22 cellular contexts compared by ENCODE assay signal in the genomic region with DNA sequence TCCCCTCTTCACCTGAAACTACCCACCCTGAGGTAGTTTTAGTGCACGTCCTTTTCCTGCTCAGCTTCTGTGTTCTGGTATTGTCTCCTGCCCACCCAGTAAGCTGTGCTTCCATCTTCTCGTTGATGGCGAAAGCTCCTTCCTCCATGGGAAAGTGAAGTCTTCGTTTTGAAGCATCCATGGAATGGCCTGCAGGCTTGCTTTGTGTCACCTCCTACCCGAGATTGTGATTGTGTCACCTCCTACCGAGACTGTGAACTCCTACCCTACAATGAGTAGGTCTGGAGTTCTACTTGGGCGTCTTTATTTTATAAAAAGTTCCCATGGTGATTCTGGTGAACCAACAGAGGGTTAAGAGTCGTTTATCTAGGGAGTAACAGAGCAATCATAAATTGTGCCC.
"Had no signal": no experiment of that assay in that cellular context is flagged by ENCODE, and none has a peak within 500 bp of the region (broad histone marks: within the 10 kb centered on the region; RNA-seq: fewer than 3 reads in every experiment).

No MANE protein-coding gene starts in this region.

- H3K27ac ChIP-seq: epithelial cell of prostate, esophagus muscularis mucosa, gastrocnemius medialis, heart right ventricle, psoas muscle, right lobe of liver, testis had no signal

- H3K4me1 Mint-ChIP-seq: nephron; stimulated activated naive CD8-positive, alpha-beta T cell treated with anti-CD3 and anti-CD28 coated beads, Interleukin-15, amount 100 ng/mL, for 72 hours had no signal

- H3K27me3 Mint-ChIP-seq: dendritic cell treated with granulocyte-macrophage colony-stimulating factor and Interleukin-4, amounts not matched to agents 40 ng/mL and 50 ng/mL, for 4 days; effector memory CD8-positive, alpha-beta T cell; naive B cell; stimulated activated naive B cell treated with anti-CD40 and anti-IgM and Interleukin-4, amounts not matched to agents 10 μg/mL and 1 μg/mL and 100 μg/mL, for 72 hours; stimulated activated naive CD8-positive, alpha-beta T cell treated with anti-CD3 and anti-CD28 coated beads, Interleukin-15, amount 100 ng/mL, for 72 hours; type B pancreatic cell had no signal

- FAIRE-seq: urothelium cell line had no signal

- H3K9me3 ChIP-seq: esophagus muscularis mucosa, gastrocnemius medialis, psoas muscle, right lobe of liver, testis had no signal

- H3K4me1 ChIP-seq: psoas muscle had no signal

- H3K9me3 Mint-ChIP-seq: dendritic cell treated with granulocyte-macrophage colony-stimulating factor and Interleukin-4, amounts not matched to agents 40 ng/mL and 50 ng/mL, for 4 days; effector memory CD8-positive, alpha-beta T cell; nephron; stimulated activated naive CD8-positive, alpha-beta T cell treated with anti-CD3 and anti-CD28 coated beads, Interleukin-15, amount 100 ng/mL, for 72 hours; type B pancreatic cell had no signal

- H3K4me3 Mint-ChIP-seq: dendritic cell treated with granulocyte-macrophage colony-stimulating factor and Interleukin-4, amounts not matched to agents 40 ng/mL and 50 ng/mL, for 4 days; effector memory CD8-positive, alpha-beta T cell; naive B cell; nephron; stimulated activated naive B cell treated with anti-CD40 and anti-IgM and Interleukin-4, amounts not matched to agents 10 μg/mL and 1 μg/mL and 100 μg/mL, for 72 hours; stimulated activated naive CD8-positive, alpha-beta T cell treated with anti-CD3 and anti-CD28 coated beads, Interleukin-15, amount 100 ng/mL, for 72 hours; type B pancreatic cell had no signal

- H3K4me3 ChIP-seq: esophagus muscularis mucosa, gastrocnemius medialis, heart right ventricle, psoas muscle, right lobe of liver, testis had no signal

- H3K27me3 ChIP-seq: esophagus muscularis mucosa, gastrocnemius medialis, heart right ventricle, right lobe of liver, testis had no signal

- H3K27ac Mint-ChIP-seq: dendritic cell treated with granulocyte-macrophage colony-stimulating factor and Interleukin-4, amounts not matched to agents 40 ng/mL and 50 ng/mL, for 4 days; stimulated activated naive B cell treated with anti-CD40 and anti-IgM and Interleukin-4, amounts not matched to agents 10 μg/mL and 1 μg/mL and 100 μg/mL, for 72 hours; stimulated activated naive CD8-positive, alpha-beta T cell treated with anti-CD3 and anti-CD28 coated beads, Interleukin-15, amount 100 ng/mL, for 72 hours; type B pancreatic cell had no signal

- DNase-seq: effector memory CD8-positive, alpha-beta T cell; gastrocnemius medialis; heart right ventricle; hypothalamus; islet precursor cell; mammary epithelial cell; midbrain; naive B cell; psoas muscle; retina; right lobe of liver; stimulated activated CD4-positive, alpha-beta T cell treated with anti-CD3 and anti-CD28 coated beads, Interleukin-4, amount 100 ng/mL, for 1 hour; stimulated activated CD8-positive, alpha-beta memory T cell treated with anti-CD3 and anti-CD28 coated beads, Interleukin-4, amount 100 ng/mL, for 48 hours; stimulated activated naive B cell treated with anti-CD40 and anti-IgM and Interleukin-4, amounts not matched to agents 10 μg/mL and 1 μg/mL and 100 μg/mL, for 72 hours; stimulated activated naive CD8-positive, alpha-beta T cell treated with anti-CD3 and anti-CD28 coated beads, Interleukin-15, amount 100 ng/mL, for 72 hours; testis had no signal
